Comparison of ENCODE assay signal across 18 cellular contexts in the genomic region with DNA sequence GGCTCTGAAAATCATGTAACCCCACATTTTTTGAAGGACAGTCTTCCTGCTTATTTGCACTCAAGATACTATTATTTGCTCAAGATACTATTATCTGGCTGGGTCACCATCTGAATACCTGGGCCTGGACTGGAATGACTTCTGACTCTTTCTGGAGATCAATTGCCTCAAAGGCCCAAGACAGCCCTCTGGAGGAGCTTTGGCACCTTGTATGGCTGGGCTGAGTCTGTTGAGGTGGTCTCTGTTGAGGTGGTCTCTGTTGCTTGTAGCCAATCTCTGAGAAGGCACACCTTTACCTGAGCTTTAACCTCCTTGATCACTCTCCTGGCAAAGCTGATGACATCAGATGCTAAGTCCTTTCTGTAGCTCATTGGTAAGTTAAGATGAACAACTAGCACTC. TPM values are rescaled to one million over a fixed set of nuclear protein-coding genes. Genes with fewer than 3 reads are reported as not detected.
"Had no signal": no experiment of that assay in that cellular context is flagged by ENCODE, and none has a peak within 500 bp of the region (broad histone marks: within the 10 kb centered on the region; RNA-seq: fewer than 3 reads in every experiment).

No MANE protein-coding gene starts in this region.

- H3K27ac Mint-ChIP-seq: activated CD8-positive, alpha-beta T cell treated with anti-CD3 and anti-CD28 coated beads for 36 hours; activated naive CD8-positive, alpha-beta T cell treated with anti-CD3 and anti-CD28 coated beads, Interleukin-2, amount 10 ng/mL, durations not matched to agents 7 days and 5 days; activated T-cell treated with anti-CD3 and anti-CD28 coated beads, Interleukin-2, amount 50 U/mL, for 72 hours; memory B cell had no signal

- H3K36me3 Mint-ChIP-seq: activated naive CD8-positive, alpha-beta T cell treated with anti-CD3 and anti-CD28 coated beads, Interleukin-2, amount 10 ng/mL, durations not matched to agents 7 days and 5 days; memory B cell had no signal

- H3K9me3 Mint-ChIP-seq: activated CD8-positive, alpha-beta T cell treated with anti-CD3 and anti-CD28 coated beads for 36 hours; activated naive CD8-positive, alpha-beta T cell treated with anti-CD3 and anti-CD28 coated beads, Interleukin-2, amount 10 ng/mL, durations not matched to agents 7 days and 5 days; activated T-cell treated with anti-CD3 and anti-CD28 coated beads, Interleukin-2, amount 50 U/mL, for 72 hours; memory B cell had no signal

- FAIRE-seq: keratinocyte had no signal

- H3K4me3 ChIP-seq: gastrocnemius medialis, left lung, stomach, thyroid gland had no signal

- DNase-seq: activated CD8-positive, alpha-beta memory T cell treated with anti-CD3 and anti-CD28 coated beads, Interleukin-2, amount 50 U/mL, for 4 hours; activated CD8-positive, alpha-beta T cell treated with anti-CD3 and anti-CD28 coated beads for 36 hours; activated naive CD8-positive, alpha-beta T cell treated with anti-CD3 and anti-CD28 coated beads, Interleukin-2, amount 10 ng/mL, durations not matched to agents 7 days and 5 days; activated T-cell treated with anti-CD3 and anti-CD28 coated beads, Interleukin-2, amount 50 U/mL, for 72 hours; aorta; gastrocnemius medialis; left lung; stimulated activated CD4-positive, alpha-beta T cell treated with anti-CD3 and anti-CD28 coated beads, Interleukin-4, amount 100 ng/mL, for 4 hours; stomach; T-helper 9 cell; thyroid gland had no signal

- ATAC-seq: activated CD8-positive, alpha-beta T cell treated with anti-CD3 and anti-CD28 coated beads for 36 hours; activated T-cell treated with anti-CD3 and anti-CD28 coated beads, Interleukin-2, amount 50 U/mL, for 72 hours; gastrocnemius medialis; left lung had no signal

- H3K27me3 Mint-ChIP-seq: activated CD8-positive, alpha-beta T cell treated with anti-CD3 and anti-CD28 coated beads for 36 hours had no signal

- H3K27ac ChIP-seq: gastrocnemius medialis, left lung, thyroid gland, VCaP had no signal

- H3K36me3 ChIP-seq: gastrocnemius medialis, left lung, thyroid gland had no signal

- H3K4me3 Mint-ChIP-seq: activated CD8-positive, alpha-beta T cell treated with anti-CD3 and anti-CD28 coated beads for 36 hours; activated naive CD8-positive, alpha-beta T cell treated with anti-CD3 and anti-CD28 coated beads, Interleukin-2, amount 10 ng/mL, durations not matched to agents 7 days and 5 days; activated T-cell treated with anti-CD3 and anti-CD28 coated beads, Interleukin-2, amount 50 U/mL, for 72 hours; memory B cell had no signal

- H3K27me3 ChIP-seq: gastrocnemius medialis, left lung, stomach, thyroid gland had no signal

- H3K9me3 ChIP-seq: gastrocnemius medialis, left lung, stomach, thyroid gland had no signal

- H3K4me1 ChIP-seq: left lung, thyroid gland had no signal

RNA-seq across cellular contexts. Expression of gene SPATA12, which starts 33.0 kb away (rescaled TPM):
- total RNA-seq: activated CD8-positive, alpha-beta T cell treated with anti-CD3 and anti-CD28 coated beads for 36 hours; activated naive CD8-positive, alpha-beta T cell treated with anti-CD3 and anti-CD28 coated beads, Interleukin-2, amount 10 ng/mL, durations not matched to agents 7 days and 5 days; activated T-cell treated with anti-CD3 and anti-CD28 coated beads, Interleukin-2, amount 50 U/mL, for 72 hours; aorta; endothelial cell of umbilical vein; fibroblast of lung; gastrocnemius medialis; osteoblast; stomach; thyroid gland had no signal
- polyA plus RNA-seq: aorta, fibroblast of lung, neural cell had no signal
